ENCODE assay signal across 1 cellular context in the genomic region with DNA sequence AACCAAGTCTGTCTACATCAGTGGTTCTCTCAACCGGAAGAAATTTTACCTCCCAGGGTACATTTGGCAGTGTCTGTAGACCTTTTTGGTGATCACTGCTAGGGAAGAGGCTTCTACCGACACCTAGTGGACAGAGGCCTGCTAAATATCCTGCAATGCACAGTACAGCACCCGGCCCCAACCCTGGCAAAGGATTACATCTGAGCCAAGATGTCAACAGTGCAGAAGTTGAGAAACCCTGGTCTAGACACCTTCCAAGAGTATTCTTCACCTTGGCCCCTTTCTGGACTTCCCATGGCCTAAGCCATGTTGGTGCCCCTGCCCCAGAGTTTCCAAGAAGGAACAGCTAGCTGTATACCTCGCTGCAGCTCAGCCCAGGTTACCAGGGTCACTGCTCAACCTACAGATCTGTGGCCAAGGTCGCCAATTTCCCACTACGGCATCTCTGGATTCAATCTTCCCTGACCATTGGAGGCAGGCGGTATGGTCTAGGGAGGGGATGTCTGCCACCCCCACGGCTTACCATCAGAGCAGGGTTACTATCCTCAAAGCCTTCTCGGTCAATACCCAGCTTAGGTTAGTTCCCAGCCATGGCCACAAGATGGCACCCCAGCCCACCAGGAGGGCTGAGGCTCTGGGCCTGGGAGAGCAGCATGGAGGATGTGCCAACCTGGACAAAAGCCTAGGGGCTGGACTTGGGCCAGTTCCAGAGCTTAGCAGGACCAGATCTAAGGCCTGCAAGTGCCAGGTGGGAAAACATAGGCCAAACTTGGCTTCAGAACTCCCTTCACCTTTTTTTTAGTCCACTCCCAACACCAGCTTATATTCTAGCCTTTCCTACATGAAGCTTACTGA.
TF ChIP-seq lines count a peak whose summit lies in the region.

No MANE protein-coding gene starts in this region.

TF ChIP-seq in HepG2, 621 proteins besides CTCF, POLR2A, EP300 and RAD21 (continued from another document):
- TF ChIP-seq CEBPG (CRISPR knock-in tag; IDR thresholded peaks at IDR 0.05) (0 out of 2 replicates have a peak, but pooled peaks have one; percentile 9), SNAPC2 (CRISPR knock-in tag; IDR thresholded peaks at IDR 0.05) (no peak), ZNF776 (CRISPR knock-in tag; IDR thresholded peaks at IDR 0.05) (no peak), MZF1 (CRISPR knock-in tag; IDR thresholded peaks at IDR 0.05; ENCODE audit: borderline replicate concordance) (0 out of 2 replicates have a peak, but pooled peaks have one; percentile 43), REPIN1 (CRISPR knock-in tag; IDR thresholded peaks at IDR 0.05; ENCODE audit: borderline replicate concordance, low read depth) (peak; percentile 75; the same call in 1 of the 2 replicates), ZNF441 (CRISPR knock-in tag; IDR thresholded peaks at IDR 0.05; ENCODE audit: borderline replicate concordance) (no peak), ZNF619 (CRISPR knock-in tag; IDR thresholded peaks at IDR 0.05) (0 out of 2 replicates have a peak, but pooled peaks have one; percentile 32), HDAC2 (CRISPR knock-in tag; IDR thresholded peaks at IDR 0.05) (peak; percentile 13; the same call in 1 of the 2 replicates), ZNF839 (CRISPR knock-in tag; IDR thresholded peaks at IDR 0.05; ENCODE audit: borderline replicate concordance) (peak; percentile 28; the same call in 1 of the 2 replicates), ZNF674 (CRISPR knock-in tag; IDR thresholded peaks at IDR 0.05; ENCODE audit: low read depth) (no peak), SMC3 (IDR thresholded peaks at IDR 0.05; ENCODE audit: low read length) (peak; percentile 68), SMAD3 (CRISPR knock-in tag; IDR thresholded peaks at IDR 0.05) (0 out of 2 replicates have a peak, but pooled peaks have one; percentile 49), RARA (CRISPR knock-in tag; IDR thresholded peaks at IDR 0.05) (no peak)
- TF ChIP-seq, protein P1, sequence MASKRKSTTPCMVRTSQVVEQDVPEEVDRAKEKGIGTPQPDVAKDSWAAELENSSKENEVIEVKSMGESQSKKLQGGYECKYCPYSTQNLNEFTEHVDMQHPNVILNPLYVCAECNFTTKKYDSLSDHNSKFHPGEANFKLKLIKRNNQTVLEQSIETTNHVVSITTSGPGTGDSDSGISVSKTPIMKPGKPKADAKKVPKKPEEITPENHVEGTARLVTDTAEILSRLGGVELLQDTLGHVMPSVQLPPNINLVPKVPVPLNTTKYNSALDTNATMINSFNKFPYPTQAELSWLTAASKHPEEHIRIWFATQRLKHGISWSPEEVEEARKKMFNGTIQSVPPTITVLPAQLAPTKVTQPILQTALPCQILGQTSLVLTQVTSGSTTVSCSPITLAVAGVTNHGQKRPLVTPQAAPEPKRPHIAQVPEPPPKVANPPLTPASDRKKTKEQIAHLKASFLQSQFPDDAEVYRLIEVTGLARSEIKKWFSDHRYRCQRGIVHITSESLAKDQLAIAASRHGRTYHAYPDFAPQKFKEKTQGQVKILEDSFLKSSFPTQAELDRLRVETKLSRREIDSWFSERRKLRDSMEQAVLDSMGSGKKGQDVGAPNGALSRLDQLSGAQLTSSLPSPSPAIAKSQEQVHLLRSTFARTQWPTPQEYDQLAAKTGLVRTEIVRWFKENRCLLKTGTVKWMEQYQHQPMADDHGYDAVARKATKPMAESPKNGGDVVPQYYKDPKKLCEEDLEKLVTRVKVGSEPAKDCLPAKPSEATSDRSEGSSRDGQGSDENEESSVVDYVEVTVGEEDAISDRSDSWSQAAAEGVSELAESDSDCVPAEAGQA (IDR thresholded peaks at IDR 0.05; ENCODE audit: low read depth): 0 out of 2 replicates have a peak, but pooled peaks have one; percentile 17
- TF ChIP-seq, protein P1 (CRISPR knock-in tag; IDR thresholded peaks at IDR 0.05; ENCODE audit: borderline replicate concordance): no peak
- TF ChIP-seq, protein P2, sequence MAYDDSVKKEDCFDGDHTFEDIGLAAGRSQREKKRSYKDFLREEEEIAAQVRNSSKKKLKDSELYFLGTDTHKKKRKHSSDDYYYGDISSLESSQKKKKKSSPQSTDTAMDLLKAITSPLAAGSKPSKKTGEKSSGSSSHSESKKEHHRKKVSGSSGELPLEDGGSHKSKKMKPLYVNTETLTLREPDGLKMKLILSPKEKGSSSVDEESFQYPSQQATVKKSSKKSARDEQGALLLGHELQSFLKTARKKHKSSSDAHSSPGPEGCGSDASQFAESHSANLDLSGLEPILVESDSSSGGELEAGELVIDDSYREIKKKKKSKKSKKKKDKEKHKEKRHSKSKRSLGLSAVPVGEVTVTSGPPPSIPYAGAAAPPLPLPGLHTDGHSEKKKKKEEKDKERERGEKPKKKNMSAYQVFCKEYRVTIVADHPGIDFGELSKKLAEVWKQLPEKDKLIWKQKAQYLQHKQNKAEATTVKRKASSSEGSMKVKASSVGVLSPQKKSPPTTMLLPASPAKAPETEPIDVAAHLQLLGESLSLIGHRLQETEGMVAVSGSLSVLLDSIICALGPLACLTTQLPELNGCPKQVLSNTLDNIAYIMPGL (CRISPR knock-in tag; IDR thresholded peaks at IDR 0.05; ENCODE audit: borderline replicate concordance in 1 of 2, low read depth in 1 of 2): peak in 1 of 2 experiments; percentile 49; a peak in 1 of 4 replicates
TF ChIP-seq in HepG2: peak in this region for 28.
